ENCODE assay signal across 11 cellular contexts in the genomic region with DNA sequence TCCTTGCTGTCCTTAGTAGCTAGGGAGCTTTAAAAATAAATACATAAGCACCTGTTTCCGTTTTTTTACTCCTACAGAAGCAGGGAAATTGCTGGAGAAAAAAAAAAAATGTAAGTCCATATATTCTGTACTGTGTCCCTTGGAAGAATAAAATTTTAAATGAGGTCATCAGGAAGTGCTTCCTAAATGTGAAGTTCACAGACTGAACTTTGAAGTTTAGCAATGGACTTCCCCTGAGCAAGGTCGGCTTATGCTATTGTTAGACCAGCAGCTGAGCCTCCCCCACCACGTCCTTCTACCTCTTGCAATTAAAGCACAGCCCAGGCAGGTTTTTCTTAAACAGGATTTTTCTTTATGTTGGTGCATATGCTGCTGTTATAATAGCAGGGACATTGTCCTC. TPM values are rescaled to one million over a fixed set of nuclear protein-coding genes. Genes with fewer than 3 reads are reported as not detected.
DNase-seq lines count a peak whose midpoint lies in the region; ATAC-seq and TF ChIP-seq lines count a peak whose summit lies in the region.
"Had no signal": no experiment of that assay in that cellular context is flagged by ENCODE, and none has a peak within 500 bp of the region (broad histone marks: within the 10 kb centered on the region; RNA-seq: fewer than 3 reads in every experiment).

No MANE protein-coding gene starts in this region.

- H3K9me3 ChIP-seq in RWPE2 (ENCODE audit: severe bottlenecking) (no peaks in the 10 kb centered on the region), heart right ventricle (no peaks in the 10 kb centered on the region), smooth muscle cell (replicated peaks; ENCODE audit: low read depth) (no peaks in the 10 kb centered on the region)
- H3K9me3 ChIP-seq: MG63 had no signal

- 30 to 46% methylated on average over 3 of the region's 3 CpGs for WGBS in heart right ventricle, 2 donors
- WGBS in smooth muscle cell (ENCODE audit: low lambda C conversion rate) = 79% methylated on average over 3 of the region's 3 CpGs

- no peaks in the 10 kb centered on the region for H3K36me3 ChIP-seq in RWPE2 (ENCODE audit: low read depth)
- no peaks in the 10 kb centered on the region for H3K36me3 ChIP-seq in heart right ventricle
- H3K36me3 ChIP-seq in smooth muscle cell (ENCODE audit: low read depth) = no peaks in the 10 kb centered on the region
- H3K36me3 ChIP-seq: MG63 had no signal

- H2AFZ ChIP-seq in smooth muscle cell (ENCODE audit: low read depth) = no peak overlapping the region

- peak overlapping the region; percentile 46 for H3K27ac Mint-ChIP-seq in T-helper 1 cell treated with Interleukin-12 subunit alpha and Interleukin-12 subunit beta and Interleukin-4 antibody, amounts not matched to agents 30 μg/mL and 1 μg/mL, for 36 hours

- H3K27me3 Mint-ChIP-seq in T-helper 1 cell treated with Interleukin-12 subunit alpha and Interleukin-12 subunit beta and Interleukin-4 antibody, amounts not matched to agents 30 μg/mL and 1 μg/mL, for 36 hours (ENCODE audit: low read depth) = no peaks in the 10 kb centered on the region

- no peaks in the 10 kb centered on the region for H3F3A ChIP-seq in smooth muscle cell (ENCODE audit: low read depth)

- TF ChIP-seq CTCF in RWPE2 (IDR thresholded peaks at IDR 0.05; ENCODE audit: poor library complexity, severe bottlenecking) (no peak), heart right ventricle (IDR thresholded peaks at IDR 0.05) (no peak), smooth muscle cell (IDR thresholded peaks at IDR 0.05; ENCODE audit: borderline replicate concordance, insufficient read depth, poor library complexity, severe bottlenecking) (no peak)

- no peaks in the 10 kb centered on the region for H4K20me1 ChIP-seq in smooth muscle cell (ENCODE audit: low read depth)

- H3K79me2 ChIP-seq in smooth muscle cell (ENCODE audit: low read depth) = no peaks in the 10 kb centered on the region

- H3K4me3 ChIP-seq in RWPE2 (ENCODE audit: severe bottlenecking) (no peak overlapping the region), heart right ventricle (no peak overlapping the region), smooth muscle cell (no peak overlapping the region)
- H3K4me3 ChIP-seq: MG63 had no signal

- no peak for DNase-seq in T-helper 1 cell
- no peak for DNase-seq in RWPE2 (ENCODE audit: low spot score)
- DNase-seq in heart right ventricle = peak in 1 of 2 donors; percentile 42
- DNase-seq in smooth muscle cell (lab: John Stamatoyannopoulos, UW; ENCODE audit: unreplicated experiment) = no peak
- DNase-seq in NCI-H1048 (lab: John Stamatoyannopoulos, UW) = no peak
- no peak for DNase-seq in NCI-H1417 (lab: John Stamatoyannopoulos, UW)
- DNase-seq: stimulated activated CD4-positive, alpha-beta T cell treated with anti-CD3 and anti-CD28 coated beads, Interleukin-4, amount 100 ng/mL, for 1 hour had no signal

- no peaks in the 10 kb centered on the region for H3K27me3 ChIP-seq in RWPE2 (ENCODE audit: insufficient read depth, poor library complexity, severe bottlenecking)
- no peaks in the 10 kb centered on the region for H3K27me3 ChIP-seq in heart right ventricle
- no peaks in the 10 kb centered on the region for H3K27me3 ChIP-seq in smooth muscle cell (ENCODE audit: low read depth)
- H3K27me3 ChIP-seq: MG63 had no signal

- H3K4me2 ChIP-seq in smooth muscle cell = peak overlapping the region; percentile 8

- peak overlapping the region; percentile 3 for H3K4me3 Mint-ChIP-seq in T-helper 1 cell treated with Interleukin-12 subunit alpha and Interleukin-12 subunit beta and Interleukin-4 antibody, amounts not matched to agents 30 μg/mL and 1 μg/mL, for 36 hours

- H3K4me1 ChIP-seq in RWPE2 (ENCODE audit: insufficient read depth, poor library complexity, severe bottlenecking) (peaks cover 31% of the 10 kb centered on the region), heart right ventricle (peaks cover 15 to 61% (median 43%) of the 10 kb centered on the region in 9 donors), smooth muscle cell (ENCODE audit: low read depth) (no peaks in the 10 kb centered on the region)

- peaks cover 9% of the 10 kb centered on the region for H3K36me3 Mint-ChIP-seq in T-helper 1 cell treated with Interleukin-12 subunit alpha and Interleukin-12 subunit beta and Interleukin-4 antibody, amounts not matched to agents 30 μg/mL and 1 μg/mL, for 36 hours (ENCODE audit: low read depth)

- H3K27ac ChIP-seq in RWPE2 (ENCODE audit: poor library complexity, severe bottlenecking) (peak overlapping the region; percentile 51), heart right ventricle (peak overlapping the region; percentile 21 to 86 (median 74)), smooth muscle cell (ENCODE audit: low read depth) (no peak overlapping the region)

- ATAC-seq in RWPE2 (ENCODE audit: low read depth) (no peak), heart right ventricle (peak in 7 of 8 donors; percentile 53 to 83 (median 79)), GM21619 (IDR thresholded peaks at IDR 0.05; ENCODE audit: unreplicated experiment) (no peak)

- intact Hi-C loops in heart right ventricle (cut with DNase I) = loop anchor here in 2 of 10 donors (1.0 to 2.0 kb wide), 2 partner anchors 17 to 18 kb away; no protein-coding TSS in a partner anchor

- H3K4me1 Mint-ChIP-seq in T-helper 1 cell treated with Interleukin-12 subunit alpha and Interleukin-12 subunit beta and Interleukin-4 antibody, amounts not matched to agents 30 μg/mL and 1 μg/mL, for 36 hours (ENCODE audit: low read depth) = peaks cover 61% of the 10 kb centered on the region

- no peak overlapping the region for H3K9ac ChIP-seq in smooth muscle cell (ENCODE audit: low read depth)

- no peaks in the 10 kb centered on the region for H3K9me3 Mint-ChIP-seq in T-helper 1 cell treated with Interleukin-12 subunit alpha and Interleukin-12 subunit beta and Interleukin-4 antibody, amounts not matched to agents 30 μg/mL and 1 μg/mL, for 36 hours

RNA-seq across cellular contexts. Expression of a gene that starts 26.3 kb away (rescaled TPM):
- total RNA-seq in heart right ventricle (1 to 10 TPM in 1 of 10 donors, under 1 TPM in 8, not detected in 1; 0.23 to 1.3 (median 0.42) TPM), smooth muscle cell (not detected in 2 replicates)
- polyA plus RNA-seq in heart right ventricle (under 1 TPM; 0.22 to 0.44 TPM), smooth muscle cell (not detected in 2 replicates)
- polyA plus RNA-seq: neural cell had no signal

Comparison
In these comparisons a context has a peak if more than half of its experiments do, and no peak if none do; other contexts are left out.
1. ATAC-seq: peak in heart right ventricle (7 of 8); none in RWPE2 (single experiment) and GM21619 (single experiment).